In genomic region chr2:10204326-10205200, GRCh38 we compare ENCODE assay signal across 15 cellular contexts.
A peak's percentile ranks its signal among the peaks of the same experiment; 100 is the strongest.
DNase-seq lines count a peak whose midpoint lies in the region; ATAC-seq and TF ChIP-seq lines count a peak whose summit lies in the region.
"Had no signal": no experiment of that assay in that cellular context is flagged by ENCODE, and none has a peak within 500 bp of the region (broad histone marks: within the 10 kb centered on the region; RNA-seq: fewer than 3 reads in every experiment).

No MANE protein-coding gene starts in this region.

- H3K4me3 Mint-ChIP-seq in stimulated activated naive CD8-positive, alpha-beta T cell treated with anti-CD3 and anti-CD28 coated beads, Interleukin-15, amount 100 ng/mL, for 72 hours, result no peak overlapping the region
- no peak overlapping the region for H3K4me3 Mint-ChIP-seq in activated T-helper 1 cell treated with anti-CD3 and anti-CD28 coated beads, Interleukin-12 subunit alpha, Interleukin-12 subunit beta, Interleukin-2, Interleukin-4 antibody, amounts not matched to agents 30 ng/mL and 10 ng/mL and 1 ng/mL, durations not matched to agents 14 hours and 24 hours and 36 hours
- H3K4me3 Mint-ChIP-seq: activated CD4-positive, alpha-beta T cell treated with anti-CD3 and anti-CD28 coated beads, Interleukin-2, amount 10 ng/mL, durations not matched to agents 7 days and 5 days; activated naive CD8-positive, alpha-beta T cell; effector memory CD8-positive, alpha-beta T cell had no signal

- H3K4me1 ChIP-seq in ectodermal cell (ENCODE audit: control insufficient read depth, insufficient read depth, low read length), result peaks cover 13% of the 10 kb centered on the region
- no peaks in the 10 kb centered on the region for H3K4me1 ChIP-seq in upper lobe of right lung
- H3K4me1 ChIP-seq: right lobe of liver had no signal

- H3K27ac ChIP-seq in ectodermal cell (ENCODE audit: insufficient read depth, low read depth, low read length, poor library complexity, severe bottlenecking), result peak overlapping the region; percentile 18
- H3K27ac ChIP-seq in upper lobe of right lung, result no peak overlapping the region
- H3K27ac ChIP-seq: right lobe of liver had no signal

- H3K36me3 ChIP-seq in ectodermal cell (ENCODE audit: control insufficient read depth, insufficient read depth, low read length) (no peaks in the 10 kb centered on the region), upper lobe of right lung (no peaks in the 10 kb centered on the region)
- H3K36me3 ChIP-seq: right lobe of liver had no signal

- ATAC-seq in stimulated activated naive CD8-positive, alpha-beta T cell treated with anti-CD3 and anti-CD28 coated beads, Interleukin-15, amount 100 ng/mL, for 72 hours, result peak; percentile 40
- ATAC-seq in stimulated activated naive CD8-positive, alpha-beta T cell treated with anti-CD3 and anti-CD28 coated beads, Interleukin-15, Interleukin-2, amounts not matched to agents 100 U/mL and 50 U/mL, for 24 hours, result no peak
- ATAC-seq in upper lobe of right lung (peak; percentile 28), HG02840 (IDR thresholded peaks at IDR 0.05; ENCODE audit: low FRiP score, unreplicated experiment) (no peak)
- ATAC-seq: effector memory CD8-positive, alpha-beta T cell; left colon had no signal

- peak overlapping the region in 1 of 2 donors; percentile 65 for H3K27ac Mint-ChIP-seq in stimulated activated naive CD8-positive, alpha-beta T cell treated with anti-CD3 and anti-CD28 coated beads, Interleukin-15, amount 100 ng/mL, for 72 hours
- no peak overlapping the region for H3K27ac Mint-ChIP-seq in activated T-helper 1 cell treated with anti-CD3 and anti-CD28 coated beads, Interleukin-12 subunit alpha, Interleukin-12 subunit beta, Interleukin-2, Interleukin-4 antibody, amounts not matched to agents 30 ng/mL and 10 ng/mL and 1 ng/mL, durations not matched to agents 14 hours and 24 hours and 36 hours
- H3K27ac Mint-ChIP-seq: activated CD4-positive, alpha-beta T cell treated with anti-CD3 and anti-CD28 coated beads, Interleukin-2, amount 10 ng/mL, durations not matched to agents 7 days and 5 days; activated naive CD8-positive, alpha-beta T cell had no signal

- H3K27me3 Mint-ChIP-seq in stimulated activated naive CD8-positive, alpha-beta T cell treated with anti-CD3 and anti-CD28 coated beads, Interleukin-15, amount 100 ng/mL, for 72 hours, result no peaks in the 10 kb centered on the region
- H3K27me3 Mint-ChIP-seq in activated T-helper 1 cell treated with anti-CD3 and anti-CD28 coated beads, Interleukin-12 subunit alpha, Interleukin-12 subunit beta, Interleukin-2, Interleukin-4 antibody, amounts not matched to agents 30 ng/mL and 10 ng/mL and 1 ng/mL, durations not matched to agents 14 hours and 24 hours and 36 hours (ENCODE audit: insufficient read depth), result no peaks in the 10 kb centered on the region
- H3K27me3 Mint-ChIP-seq: activated CD4-positive, alpha-beta T cell treated with anti-CD3 and anti-CD28 coated beads, Interleukin-2, amount 10 ng/mL, durations not matched to agents 7 days and 5 days; activated naive CD8-positive, alpha-beta T cell; effector memory CD8-positive, alpha-beta T cell had no signal

- peaks cover 8% of the 10 kb centered on the region for H3K36me3 Mint-ChIP-seq in activated T-helper 1 cell treated with anti-CD3 and anti-CD28 coated beads, Interleukin-12 subunit alpha, Interleukin-12 subunit beta, Interleukin-2, Interleukin-4 antibody, amounts not matched to agents 30 ng/mL and 10 ng/mL and 1 ng/mL, durations not matched to agents 14 hours and 24 hours and 36 hours (ENCODE audit: low read depth)
- H3K36me3 Mint-ChIP-seq: activated naive CD8-positive, alpha-beta T cell had no signal

- H3K9me3 ChIP-seq in ectodermal cell (ENCODE audit: control insufficient read depth, low read length) (no peaks in the 10 kb centered on the region), upper lobe of right lung (no peaks in the 10 kb centered on the region)
- H3K9me3 ChIP-seq: right lobe of liver had no signal

- H3K4me3 ChIP-seq in ectodermal cell (ENCODE audit: insufficient read depth, low read depth, low read length) (no peak overlapping the region), upper lobe of right lung (no peak overlapping the region)
- H3K4me3 ChIP-seq: right lobe of liver had no signal

- WGBS in ectodermal cell, 2 experiments, result 75 to 77% methylated on average over 26 of the region's 26 CpGs

- H3K27me3 ChIP-seq in ectodermal cell (ENCODE audit: control insufficient read depth, insufficient read depth, low read length, poor library complexity, severe bottlenecking) (no peaks in the 10 kb centered on the region), upper lobe of right lung (no peaks in the 10 kb centered on the region)
- H3K27me3 ChIP-seq: right lobe of liver had no signal

- intact Hi-C loops in upper lobe of right lung (cut with DNase I), result no loop called here
- intact Hi-C loops in activated T-helper 1 cell treated with anti-CD3 and anti-CD28 coated beads, Interleukin-12 subunit alpha, Interleukin-12 subunit beta, Interleukin-2, Interleukin-4 antibody, amounts not matched to agents 30 ng/mL and 10 ng/mL and 1 ng/mL, durations not matched to agents 14 hours and 24 hours and 36 hours (cut with micrococcal nuclease), result no loop called here

- no peaks in the 10 kb centered on the region for H3K4me1 Mint-ChIP-seq in stimulated activated naive CD8-positive, alpha-beta T cell treated with anti-CD3 and anti-CD28 coated beads, Interleukin-15, amount 100 ng/mL, for 72 hours
- H3K4me1 Mint-ChIP-seq in activated T-helper 1 cell treated with anti-CD3 and anti-CD28 coated beads, Interleukin-12 subunit alpha, Interleukin-12 subunit beta, Interleukin-2, Interleukin-4 antibody, amounts not matched to agents 30 ng/mL and 10 ng/mL and 1 ng/mL, durations not matched to agents 14 hours and 24 hours and 36 hours (ENCODE audit: low read depth), result no peaks in the 10 kb centered on the region
- H3K4me1 Mint-ChIP-seq: activated CD4-positive, alpha-beta T cell treated with anti-CD3 and anti-CD28 coated beads, Interleukin-2, amount 10 ng/mL, durations not matched to agents 7 days and 5 days had no signal

- TF ChIP-seq CTCF in upper lobe of right lung (IDR thresholded peaks at IDR 0.05), result no peak

- no peak for DNase-seq in stimulated activated naive CD8-positive, alpha-beta T cell treated with anti-CD3 and anti-CD28 coated beads, Interleukin-15, amount 100 ng/mL, for 72 hours
- DNase-seq in stimulated activated naive CD8-positive, alpha-beta T cell treated with anti-CD3 and anti-CD28 coated beads, Interleukin-15, Interleukin-2, amounts not matched to agents 100 U/mL and 50 U/mL, for 24 hours, result no peak
- peak; percentile 43 for DNase-seq in NCI-H2171 (lab: John Stamatoyannopoulos, UW)
- DNase-seq in upper lobe of right lung, result no peak
- DNase-seq in activated T-helper 1 cell treated with anti-CD3 and anti-CD28 coated beads, Interleukin-12 subunit alpha, Interleukin-12 subunit beta, Interleukin-2, Interleukin-4 antibody, amounts not matched to agents 30 ng/mL and 10 ng/mL and 1 ng/mL, durations not matched to agents 14 hours and 24 hours and 36 hours (ENCODE audit: low spot score), result no peak
- DNase-seq in GM03348 (ENCODE audit: low spot score), result no peak
- DNase-seq: activated CD4-positive, alpha-beta T cell treated with anti-CD3 and anti-CD28 coated beads, Interleukin-2, amount 10 ng/mL, durations not matched to agents 7 days and 5 days; caudate nucleus; effector memory CD8-positive, alpha-beta T cell; left colon; NCI-H1048 had no signal

- no peaks in the 10 kb centered on the region for H3K9me3 Mint-ChIP-seq in stimulated activated naive CD8-positive, alpha-beta T cell treated with anti-CD3 and anti-CD28 coated beads, Interleukin-15, amount 100 ng/mL, for 72 hours
- no peaks in the 10 kb centered on the region for H3K9me3 Mint-ChIP-seq in activated T-helper 1 cell treated with anti-CD3 and anti-CD28 coated beads, Interleukin-12 subunit alpha, Interleukin-12 subunit beta, Interleukin-2, Interleukin-4 antibody, amounts not matched to agents 30 ng/mL and 10 ng/mL and 1 ng/mL, durations not matched to agents 14 hours and 24 hours and 36 hours
- H3K9me3 Mint-ChIP-seq: activated CD4-positive, alpha-beta T cell treated with anti-CD3 and anti-CD28 coated beads, Interleukin-2, amount 10 ng/mL, durations not matched to agents 7 days and 5 days; effector memory CD8-positive, alpha-beta T cell had no signal

Comparison
In these comparisons a context has a peak if more than half of its experiments do, and no peak if none do; other contexts are left out.
1. ATAC-seq: peak in stimulated activated naive CD8-positive, alpha-beta T cell treated with anti-CD3 and anti-CD28 coated beads, Interleukin-15, amount 100 ng/mL, for 72 hours (single experiment) and upper lobe of right lung (single experiment); none in stimulated activated naive CD8-positive, alpha-beta T cell treated with anti-CD3 and anti-CD28 coated beads, Interleukin-15, Interleukin-2, amounts not matched to agents 100 U/mL and 50 U/mL, for 24 hours (single experiment) and HG02840 (single experiment).